Comparison of ENCODE assay signal across 8 cellular contexts in genomic region chr17:38735161-38735997, GRCh38. TPM values are rescaled to one million over a fixed set of nuclear protein-coding genes. Genes with fewer than 3 reads are reported as not detected.
DNase-seq lines count a peak whose midpoint lies in the region; ATAC-seq and TF ChIP-seq lines count a peak whose summit lies in the region.

No MANE protein-coding gene starts in this region.

- H3K27ac ChIP-seq in BLaER1: 0 out of 2 replicates have a peak overlapping the region, but pooled peaks have one; percentile 13
- no peak overlapping the region for H3K27ac ChIP-seq in HEK293 (ENCODE audit: extremely low read depth, low read depth, low read length)
- peak overlapping the region in 1 of 2 donors; percentile 36 for H3K27ac ChIP-seq in ascending aorta

- DNase-seq in ascending aorta (ENCODE audit: low spot score in 2 of 2): peak in 1 of 2 donors; percentile 81
- DNase-seq in iPS-NIHi11 (ENCODE audit: low spot score): peak; percentile 94
- DNase-seq in stimulated activated CD4-positive, alpha-beta T cell treated with anti-CD3 and anti-CD28 coated beads, Interleukin-2, amount 100 ng/mL, for 4 hours (ENCODE audit: low read depth): peak; percentile 63
- DNase-seq in NOMO-1 (lab: John Stamatoyannopoulos, UW; ENCODE audit: unreplicated experiment in 2 of 2): no peak

- H3K9ac ChIP-seq in BLaER1: peak overlapping the region; percentile 29; the same call in 1 of the 2 replicates

- CTCF ChIA-PET in HEK293 (lab: Yijun Ruan, JAX): interaction anchor here (0.5 to 3.7 kb wide), 43 partner anchors 9 to 501 kb away, joined by 3 to 60 read pairs (median 4); partner anchors contain the start of gene EPOP

- POLR2A ChIA-PET in HEK293 (lab: Yijun Ruan, JAX): interaction anchor here (0.5 to 3.2 kb wide), 16 partner anchors 9 to 63 kb away, joined by 3 to 18 read pairs (median 4); partner anchors contain the start of genes PCGF2 and PSMB3

- H3K27ac Mint-ChIP-seq in T-helper 1 cell treated with Interleukin-12 subunit alpha and Interleukin-12 subunit beta and Interleukin-4 antibody, amounts not matched to agents 30 μg/mL and 1 μg/mL, for 36 hours: peak overlapping the region; percentile 59

- H3K4me2 ChIP-seq in BLaER1: peak overlapping the region; percentile 45

- TF ChIP-seq CTCF in HEK293 (tag by site-specific recombination; IDR thresholded peaks at IDR 0.05): peak; percentile 92
- peak; percentile 92 to 97 (median 94) for TF ChIP-seq CTCF in ascending aorta (IDR thresholded peaks at IDR 0.05)

- H3K9me3 Mint-ChIP-seq in T-helper 1 cell treated with Interleukin-12 subunit alpha and Interleukin-12 subunit beta and Interleukin-4 antibody, amounts not matched to agents 30 μg/mL and 1 μg/mL, for 36 hours: no peaks in the 10 kb centered on the region

- H3K9me3 ChIP-seq in BLaER1: no peaks in the 10 kb centered on the region
- H3K9me3 ChIP-seq in HEK293 (ENCODE audit: control insufficient read depth, insufficient read depth, low read depth, low read length): no peaks in the 10 kb centered on the region
- H3K9me3 ChIP-seq in ascending aorta: no peaks in the 10 kb centered on the region

- H3K36me3 ChIP-seq in BLaER1: peaks cover 48% of the 10 kb centered on the region
- peaks cover 23 to 86% of the 10 kb centered on the region in 2 experiments for H3K36me3 ChIP-seq in HEK293 (ENCODE audit: control insufficient read depth in 2 of 2, insufficient read depth in 1 of 2, low read length in 2 of 2)
- H3K36me3 ChIP-seq in ascending aorta: peaks cover 21 to 57% of the 10 kb centered on the region in 2 donors

- intact Hi-C loops in ascending aorta (cut with DNase I): no loop called here

- H3K36me3 Mint-ChIP-seq in T-helper 1 cell treated with Interleukin-12 subunit alpha and Interleukin-12 subunit beta and Interleukin-4 antibody, amounts not matched to agents 30 μg/mL and 1 μg/mL, for 36 hours (ENCODE audit: low read depth): peaks cover 11% of the 10 kb centered on the region

- no peak overlapping the region for H3K4me3 Mint-ChIP-seq in T-helper 1 cell treated with Interleukin-12 subunit alpha and Interleukin-12 subunit beta and Interleukin-4 antibody, amounts not matched to agents 30 μg/mL and 1 μg/mL, for 36 hours

- H4K20me1 ChIP-seq in BLaER1: peaks cover 49% of the 10 kb centered on the region

- H3K4me1 Mint-ChIP-seq in T-helper 1 cell treated with Interleukin-12 subunit alpha and Interleukin-12 subunit beta and Interleukin-4 antibody, amounts not matched to agents 30 μg/mL and 1 μg/mL, for 36 hours (ENCODE audit: low read depth): peaks cover 37% of the 10 kb centered on the region

- no peak for ATAC-seq in HG02884 (IDR thresholded peaks at IDR 0.05; ENCODE audit: unreplicated experiment)

- H3K4me1 ChIP-seq in BLaER1: peaks cover 81% of the 10 kb centered on the region
- peaks cover 5% of the 10 kb centered on the region for H3K4me1 ChIP-seq in HEK293 (ENCODE audit: control insufficient read depth, insufficient read depth, low read length)
- peaks cover 5 to 17% of the 10 kb centered on the region in 2 donors for H3K4me1 ChIP-seq in ascending aorta

- H3K4me3 ChIP-seq in BLaER1: no peak overlapping the region
- no peak overlapping the region for H3K4me3 ChIP-seq in HEK293 (ENCODE audit: low read depth, low read length)
- no peak overlapping the region for H3K4me3 ChIP-seq in ascending aorta

- H3K27me3 ChIP-seq in BLaER1 (no peaks in the 10 kb centered on the region), ascending aorta (no peaks in the 10 kb centered on the region)

- H3K27me3 Mint-ChIP-seq in T-helper 1 cell treated with Interleukin-12 subunit alpha and Interleukin-12 subunit beta and Interleukin-4 antibody, amounts not matched to agents 30 μg/mL and 1 μg/mL, for 36 hours (ENCODE audit: low read depth): no peaks in the 10 kb centered on the region

TF ChIP-seq in HEK293, 187 proteins besides CTCF, POLR2A, EP300 and RAD21 (continues in another document):
- TF ChIP-seq ZSCAN23 (tag by site-specific recombination; IDR thresholded peaks at IDR 0.05): no peak
- TF ChIP-seq, protein P1, sequence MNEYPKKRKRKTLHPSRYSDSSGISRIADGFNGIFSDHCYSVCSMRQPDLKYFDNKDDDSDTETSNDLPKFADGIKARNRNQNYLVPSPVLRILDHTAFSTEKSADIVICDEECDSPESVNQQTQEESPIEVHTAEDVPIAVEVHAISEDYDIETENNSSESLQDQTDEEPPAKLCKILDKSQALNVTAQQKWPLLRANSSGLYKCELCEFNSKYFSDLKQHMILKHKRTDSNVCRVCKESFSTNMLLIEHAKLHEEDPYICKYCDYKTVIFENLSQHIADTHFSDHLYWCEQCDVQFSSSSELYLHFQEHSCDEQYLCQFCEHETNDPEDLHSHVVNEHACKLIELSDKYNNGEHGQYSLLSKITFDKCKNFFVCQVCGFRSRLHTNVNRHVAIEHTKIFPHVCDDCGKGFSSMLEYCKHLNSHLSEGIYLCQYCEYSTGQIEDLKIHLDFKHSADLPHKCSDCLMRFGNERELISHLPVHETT (tag by site-specific recombination; IDR thresholded peaks at IDR 0.05): no peak
- TF ChIP-seq ZFP69B (tag by site-specific recombination; IDR thresholded peaks at IDR 0.05): peak; percentile 95
- peak; percentile 57; the same call in 1 of the 2 replicates for TF ChIP-seq ZBTB48 (tag by site-specific recombination; IDR thresholded peaks at IDR 0.05)
- no peak for TF ChIP-seq ZNF121 (tag by site-specific recombination; IDR thresholded peaks at IDR 0.05)
- no peak for TF ChIP-seq ZNF391 (tag by site-specific recombination; IDR thresholded peaks at IDR 0.05; ENCODE audit: borderline replicate concordance, low read depth)
- TF ChIP-seq, protein P2, sequence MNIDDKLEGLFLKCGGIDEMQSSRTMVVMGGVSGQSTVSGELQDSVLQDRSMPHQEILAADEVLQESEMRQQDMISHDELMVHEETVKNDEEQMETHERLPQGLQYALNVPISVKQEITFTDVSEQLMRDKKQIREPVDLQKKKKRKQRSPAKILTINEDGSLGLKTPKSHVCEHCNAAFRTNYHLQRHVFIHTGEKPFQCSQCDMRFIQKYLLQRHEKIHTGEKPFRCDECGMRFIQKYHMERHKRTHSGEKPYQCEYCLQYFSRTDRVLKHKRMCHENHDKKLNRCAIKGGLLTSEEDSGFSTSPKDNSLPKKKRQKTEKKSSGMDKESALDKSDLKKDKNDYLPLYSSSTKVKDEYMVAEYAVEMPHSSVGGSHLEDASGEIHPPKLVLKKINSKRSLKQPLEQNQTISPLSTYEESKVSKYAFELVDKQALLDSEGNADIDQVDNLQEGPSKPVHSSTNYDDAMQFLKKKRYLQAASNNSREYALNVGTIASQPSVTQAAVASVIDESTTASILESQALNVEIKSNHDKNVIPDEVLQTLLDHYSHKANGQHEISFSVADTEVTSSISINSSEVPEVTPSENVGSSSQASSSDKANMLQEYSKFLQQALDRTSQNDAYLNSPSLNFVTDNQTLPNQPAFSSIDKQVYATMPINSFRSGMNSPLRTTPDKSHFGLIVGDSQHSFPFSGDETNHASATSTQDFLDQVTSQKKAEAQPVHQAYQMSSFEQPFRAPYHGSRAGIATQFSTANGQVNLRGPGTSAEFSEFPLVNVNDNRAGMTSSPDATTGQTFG (tag by site-specific recombination; IDR thresholded peaks at IDR 0.05; ENCODE audit: borderline replicate concordance): no peak
- TF ChIP-seq, protein P3, sequence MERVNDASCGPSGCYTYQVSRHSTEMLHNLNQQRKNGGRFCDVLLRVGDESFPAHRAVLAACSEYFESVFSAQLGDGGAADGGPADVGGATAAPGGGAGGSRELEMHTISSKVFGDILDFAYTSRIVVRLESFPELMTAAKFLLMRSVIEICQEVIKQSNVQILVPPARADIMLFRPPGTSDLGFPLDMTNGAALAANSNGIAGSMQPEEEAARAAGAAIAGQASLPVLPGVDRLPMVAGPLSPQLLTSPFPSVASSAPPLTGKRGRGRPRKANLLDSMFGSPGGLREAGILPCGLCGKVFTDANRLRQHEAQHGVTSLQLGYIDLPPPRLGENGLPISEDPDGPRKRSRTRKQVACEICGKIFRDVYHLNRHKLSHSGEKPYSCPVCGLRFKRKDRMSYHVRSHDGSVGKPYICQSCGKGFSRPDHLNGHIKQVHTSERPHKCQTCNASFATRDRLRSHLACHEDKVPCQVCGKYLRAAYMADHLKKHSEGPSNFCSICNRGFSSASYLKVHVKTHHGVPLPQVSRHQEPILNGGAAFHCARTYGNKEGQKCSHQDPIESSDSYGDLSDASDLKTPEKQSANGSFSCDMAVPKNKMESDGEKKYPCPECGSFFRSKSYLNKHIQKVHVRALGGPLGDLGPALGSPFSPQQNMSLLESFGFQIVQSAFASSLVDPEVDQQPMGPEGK (tag by site-specific recombination; IDR thresholded peaks at IDR 0.05): peak; percentile 92
- TF ChIP-seq ZNF324 (tag by site-specific recombination; IDR thresholded peaks at IDR 0.05): no peak
- TF ChIP-seq EGR2 (tag by site-specific recombination; IDR thresholded peaks at IDR 0.05; ENCODE audit: low read depth): peak; percentile 91
- TF ChIP-seq, protein P4, sequence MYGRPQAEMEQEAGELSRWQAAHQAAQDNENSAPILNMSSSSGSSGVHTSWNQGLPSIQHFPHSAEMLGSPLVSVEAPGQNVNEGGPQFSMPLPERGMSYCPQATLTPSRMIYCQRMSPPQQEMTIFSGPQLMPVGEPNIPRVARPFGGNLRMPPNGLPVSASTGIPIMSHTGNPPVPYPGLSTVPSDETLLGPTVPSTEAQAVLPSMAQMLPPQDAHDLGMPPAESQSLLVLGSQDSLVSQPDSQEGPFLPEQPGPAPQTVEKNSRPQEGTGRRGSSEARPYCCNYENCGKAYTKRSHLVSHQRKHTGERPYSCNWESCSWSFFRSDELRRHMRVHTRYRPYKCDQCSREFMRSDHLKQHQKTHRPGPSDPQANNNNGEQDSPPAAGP (tag by site-specific recombination; IDR thresholded peaks at IDR 0.05): peak; percentile 71; the same call in 1 of the 2 replicates

RNA-seq across cellular contexts. Expression of gene CISD3, which starts 5.2 kb away (rescaled TPM):
- total RNA-seq in ascending aorta: 27.6 TPM

RNA-seq across cellular contexts. Expression of gene PCGF2, which starts 12.8 kb away (rescaled TPM):
- total RNA-seq in ascending aorta: 64.8 TPM

RNA-seq across cellular contexts. Expression of gene PSMB3, which starts 17.2 kb away (rescaled TPM):
- 189 TPM for total RNA-seq in ascending aorta

RNA-seq across cellular contexts. Expression of gene MLLT6, which starts 30.3 kb away (rescaled TPM):
- total RNA-seq in ascending aorta: 100 TPM

Comparison
In these comparisons a context has a peak if more than half of its experiments do, and no peak if none do; other contexts are left out.
1. DNase-seq: peak in iPS-NIHi11 (single experiment) and stimulated activated CD4-positive, alpha-beta T cell treated with anti-CD3 and anti-CD28 coated beads, Interleukin-2, amount 100 ng/mL, for 4 hours (single experiment); none in NOMO-1 (0 of 2).